Comparison of ENCODE assay signal across 30 cellular contexts in genomic region chr20:31278178-31278577, GRCh38. TPM values are rescaled to one million over a fixed set of nuclear protein-coding genes. Genes with fewer than 3 reads are reported as not detected.
A peak's percentile ranks its signal among the peaks of the same experiment; 100 is the strongest.
DNase-seq lines count a peak whose midpoint lies in the region; ATAC-seq and TF ChIP-seq lines count a peak whose summit lies in the region.
"Had no signal": no experiment of that assay in that cellular context is flagged by ENCODE, and none has a peak within 500 bp of the region (broad histone marks: within the 10 kb centered on the region; RNA-seq: fewer than 3 reads in every experiment).

No MANE protein-coding gene starts in this region.

- H2BK12ac ChIP-seq in neuronal stem cell (ENCODE audit: low read length): no peak overlapping the region

- no peaks in the 10 kb centered on the region for H3K36me3 ChIP-seq in RWPE2 (ENCODE audit: low read depth)
- H3K36me3 ChIP-seq in neuronal stem cell (replicated peaks in 1 of 2; ENCODE audit: control insufficient read depth in 2 of 2, insufficient read depth in 2 of 2, low read length in 2 of 2): no peaks in the 10 kb centered on the region
- H3K36me3 ChIP-seq in upper lobe of left lung: no peaks in the 10 kb centered on the region
- H3K36me3 ChIP-seq: BE2C had no signal

- no peak overlapping the region for H3K4ac ChIP-seq in neuronal stem cell (ENCODE audit: low read length)

- H3K23ac ChIP-seq in neuronal stem cell (ENCODE audit: low read depth, low read length, poor library complexity): no peak overlapping the region

- H2BK120ac ChIP-seq in neuronal stem cell (ENCODE audit: low read depth, low read length): no peak overlapping the region

- no CpG with 5 or more reads among the region's 1 CpG for WGBS in neuronal stem cell (ENCODE audit: extremely low coverage in 2 of 2, insufficient read length in 2 of 2, insufficient replicate concordance in 1 of 2), 2 donors
- 63% methylated on average over 1 of the region's 1 CpG; no CpG with 5 or more reads in 1 of the 2 donors for WGBS in upper lobe of left lung, 2 donors

- TF ChIP-seq POLR2A in upper lobe of left lung (IDR thresholded peaks at IDR 0.05): no peak

- no peak overlapping the region for H4K8ac ChIP-seq in neuronal stem cell (ENCODE audit: low read depth, low read length)

- H2BK15ac ChIP-seq in neuronal stem cell (ENCODE audit: low read length): no peak overlapping the region

- no peak overlapping the region for H2BK5ac ChIP-seq in neuronal stem cell (ENCODE audit: low read length)

- no peak overlapping the region for H2AK5ac ChIP-seq in neuronal stem cell (ENCODE audit: low read depth, low read length)

- ATAC-seq in RWPE2 (ENCODE audit: low read depth) (peak; percentile 35; the same call in 2 of the 3 replicates), upper lobe of left lung (ENCODE audit: low FRiP score in 2 of 2) (peak; percentile 21 to 72), HG03565 (IDR thresholded peaks at IDR 0.05; ENCODE audit: unreplicated experiment) (no peak), GM19397 (IDR thresholded peaks at IDR 0.05; ENCODE audit: unreplicated experiment) (no peak)
- ATAC-seq: GM12878 had no signal

- H3K4me1 ChIP-seq in RWPE2 (ENCODE audit: insufficient read depth, poor library complexity, severe bottlenecking) (no peaks in the 10 kb centered on the region), neuronal stem cell (ENCODE audit: control insufficient read depth in 2 of 2, insufficient read depth in 1 of 2, low read depth in 1 of 2, low read length in 2 of 2) (no peaks in the 10 kb centered on the region), upper lobe of left lung (no peaks in the 10 kb centered on the region)
- H3K4me1 ChIP-seq: BE2C, BLaER1 had no signal

- H3K18ac ChIP-seq in neuronal stem cell (ENCODE audit: low read length): no peak overlapping the region

- H3K27ac ChIP-seq in RWPE2 (ENCODE audit: poor library complexity, severe bottlenecking): no peak overlapping the region
- no peak overlapping the region for H3K27ac ChIP-seq in neuronal stem cell (replicated peaks; ENCODE audit: low read length)
- H3K27ac ChIP-seq in upper lobe of left lung: no peak overlapping the region
- H3K27ac ChIP-seq: BLaER1 had no signal

- H3K9me3 ChIP-seq in RWPE2 (ENCODE audit: severe bottlenecking): no peaks in the 10 kb centered on the region
- H3K9me3 ChIP-seq in iPS-18c (ENCODE audit: control insufficient read depth, insufficient read depth, low read length): peaks cover 36% of the 10 kb centered on the region
- peaks cover 0 to 30% of the 10 kb centered on the region in 2 donors for H3K9me3 ChIP-seq in neuronal stem cell (replicated peaks in 1 of 2; ENCODE audit: control insufficient read depth in 2 of 2, insufficient read depth in 1 of 2, low read depth in 1 of 2, low read length in 2 of 2)
- peaks cover 0 to 10% (median 3%) of the 10 kb centered on the region in 4 donors for H3K9me3 ChIP-seq in upper lobe of left lung
- H3K9me3 ChIP-seq: BE2C had no signal

- peak overlapping the region; percentile 16 for H3K9ac ChIP-seq in neuronal stem cell (ENCODE audit: low read depth, low read length, poor library complexity)
- H3K9ac ChIP-seq: BLaER1 had no signal

- TF ChIP-seq CTCF in RWPE2 (IDR thresholded peaks at IDR 0.05; ENCODE audit: poor library complexity, severe bottlenecking) (no peak), upper lobe of left lung (IDR thresholded peaks at IDR 0.05) (no peak)

- H4K91ac ChIP-seq in neuronal stem cell (ENCODE audit: low read depth, low read length, poor library complexity): no peak overlapping the region

- peaks cover 3% of the 10 kb centered on the region for H3K79me1 ChIP-seq in neuronal stem cell (ENCODE audit: low read depth, low read length)

- no peaks in the 10 kb centered on the region for H3K27me3 ChIP-seq in RWPE2 (ENCODE audit: insufficient read depth, poor library complexity, severe bottlenecking)
- peaks cover 0 to 3% (median 0%) of the 10 kb centered on the region in 3 experiments for H3K27me3 ChIP-seq in neuronal stem cell (ENCODE audit: control insufficient read depth in 3 of 3, insufficient read depth in 3 of 3, low read depth in 1 of 3, low read length in 3 of 3)
- H3K27me3 ChIP-seq in upper lobe of left lung: no peaks in the 10 kb centered on the region
- H3K27me3 ChIP-seq: BE2C, BLaER1 had no signal

- intact Hi-C loops in cardiac septum (cut with DNase I): no loop called here

- TF ChIP-seq EP300 in upper lobe of left lung (IDR thresholded peaks at IDR 0.05): no peak

- H3K4me3 ChIP-seq in RWPE2 (ENCODE audit: severe bottlenecking): no peak overlapping the region
- peak overlapping the region; percentile 0; the same call in 1 of the 2 replicates for H3K4me3 ChIP-seq in iPS-18c (ENCODE audit: insufficient read depth, low read depth, low read length)
- peak overlapping the region in 1 of 2 donors; percentile 32 for H3K4me3 ChIP-seq in neuronal stem cell (ENCODE audit: low read length in 2 of 2)
- no peak overlapping the region for H3K4me3 ChIP-seq in upper lobe of left lung
- H3K4me3 ChIP-seq: BLaER1, GM12878 had no signal

- no peak overlapping the region for H3K4me2 ChIP-seq in neuronal stem cell (ENCODE audit: insufficient read depth, low read length, poor library complexity, severe bottlenecking)
- H3K4me2 ChIP-seq: BLaER1 had no signal

- DNase-seq in RWPE2 (ENCODE audit: low spot score) (no peak), neuronal stem cell (ENCODE audit: low spot score) (no peak), upper lobe of left lung (no peak), SHP77 treated with DMSO at 0.1 percent for 48 hours (lab: John Stamatoyannopoulos, UW) (no peak), cardiac septum (ENCODE audit: low spot score) (no peak)
- DNase-seq: 8988T; ACHN; BE2C; C1 segment of cervical spinal cord; CD4-positive, CD25-positive, alpha-beta regulatory T cell; CD8-positive, alpha-beta memory T cell; COR-L47; DMS 273 treated with DMSO at 0.1 percent for 48 hours; DMS153; DMS53; DMS79; DND-41; EL; GDM1 had no signal

- no peak overlapping the region for H2AFZ ChIP-seq in neuronal stem cell (ENCODE audit: low read length)

- H3K14ac ChIP-seq in neuronal stem cell (ENCODE audit: low read length): no peak overlapping the region

RNA-seq across cellular contexts. Expression of gene DEFB115, which starts 20.7 kb away (rescaled TPM):
- not detected for polyA plus RNA-seq in neuronal stem cell (2013, experiment 1 of 2)
- polyA plus RNA-seq in neuronal stem cell (2013, experiment 2 of 2): not detected
- total RNA-seq in upper lobe of left lung (not detected), cardiac septum (not detected)
- total RNA-seq: A673; CD4-positive, alpha-beta memory T cell; CD4-positive, CD25-positive, alpha-beta regulatory T cell; CD8-positive, alpha-beta memory T cell; Daoy; G401; GM12878 had no signal
- polyA plus RNA-seq: AG04450; CD14-positive monocyte; CD4-positive, alpha-beta memory T cell; CD4-positive, CD25-positive, alpha-beta regulatory T cell; CD8-positive, alpha-beta memory T cell; GM12878 had no signal

RNA-seq across cellular contexts. Expression of gene DEFB116, which starts 30.2 kb away (rescaled TPM):
- not detected for polyA plus RNA-seq in neuronal stem cell (2013, experiment 1 of 2)
- polyA plus RNA-seq in neuronal stem cell (2013, experiment 2 of 2): not detected
- total RNA-seq in upper lobe of left lung: not detected
- total RNA-seq in cardiac septum: not detected
- total RNA-seq: A673; CD4-positive, alpha-beta memory T cell; CD4-positive, CD25-positive, alpha-beta regulatory T cell; CD8-positive, alpha-beta memory T cell; Daoy; G401; GM12878 had no signal
- polyA plus RNA-seq: AG04450; CD14-positive monocyte; CD4-positive, alpha-beta memory T cell; CD4-positive, CD25-positive, alpha-beta regulatory T cell; CD8-positive, alpha-beta memory T cell; GM12878 had no signal

Comparison
In these comparisons a context has a peak if more than half of its experiments do, and no peak if none do; other contexts are left out.
1. ATAC-seq: peak in RWPE2 (single experiment) and upper lobe of left lung (2 of 2); none in HG03565 (single experiment) and GM19397 (single experiment).